In genomic region chr20:34377072-34377847, GRCh38 we compare ENCODE assay signal across 11 cellular contexts. TPM values are rescaled to one million over a fixed set of nuclear protein-coding genes. Genes with fewer than 3 reads are reported as not detected.
A peak's percentile ranks its signal among the peaks of the same experiment; 100 is the strongest.
DNase-seq lines count a peak whose midpoint lies in the region; ATAC-seq, FAIRE-seq and TF ChIP-seq lines count a peak whose summit lies in the region.
"Had no signal": no experiment of that assay in that cellular context is flagged by ENCODE, and none has a peak within 500 bp of the region (broad histone marks: within the 10 kb centered on the region; RNA-seq: fewer than 3 reads in every experiment).

No MANE protein-coding gene starts in this region.

- peaks cover 0 to 3% (median 2%) of the 10 kb centered on the region in 3 donors for H3K27me3 Mint-ChIP-seq in immature natural killer cell (ENCODE audit: low read depth in 3 of 3)

- no peaks in the 10 kb centered on the region for H3K4me1 ChIP-seq in mesendoderm (ENCODE audit: control insufficient read depth, low read depth, low read length)

- no peak for TF ChIP-seq CTCF in GM13977 (IDR thresholded peaks at IDR 0.05; ENCODE audit: extremely low read depth, insufficient read depth, missing control alignments)

- H4K5ac ChIP-seq in mesendoderm (ENCODE audit: low read length): no peak overlapping the region

- FAIRE-seq in HTR-8/SVneo (lab: Jason Lieb, UNC): no peak

- H2BK15ac ChIP-seq in mesendoderm (replicated peaks; ENCODE audit: low read depth): no peak overlapping the region

- H3K36me3 Mint-ChIP-seq in immature natural killer cell: peaks cover 3 to 6% (median 4%) of the 10 kb centered on the region in 3 donors

- H3K4ac ChIP-seq in mesendoderm (ENCODE audit: low read depth, low read length): no peak overlapping the region

- H3K4me3 Mint-ChIP-seq in immature natural killer cell: peak overlapping the region; percentile 56 to 78 (median 65)

- H2BK5ac ChIP-seq in mesendoderm (ENCODE audit: low read length): no peak overlapping the region

- H3K36me3 ChIP-seq in mesendoderm (ENCODE audit: control insufficient read depth, insufficient read depth, low read length): peaks cover 3% of the 10 kb centered on the region
- H3K36me3 ChIP-seq: prostate gland had no signal

- peaks cover 26% of the 10 kb centered on the region for H3K79me2 ChIP-seq in mesendoderm (ENCODE audit: control insufficient read depth, insufficient read depth, low read length)

- no peak overlapping the region for H3K4me3 ChIP-seq in mesendoderm (ENCODE audit: low read length)
- H3K4me3 ChIP-seq: prostate gland had no signal

- no peak overlapping the region for H3K27ac ChIP-seq in mesendoderm (ENCODE audit: low read depth, low read length)
- H3K27ac ChIP-seq: prostate gland had no signal

- H3K27ac Mint-ChIP-seq in immature natural killer cell: peak overlapping the region; percentile 66 to 90 (median 86)

- no peak overlapping the region for H4K8ac ChIP-seq in mesendoderm (ENCODE audit: low read depth, low read length)

- in situ Hi-C loops in GM13977 (cut with MboI; ENCODE audit: low pct_unique_long_range_greater_than_20kb, low sequenced_read_pairs, unreplicated experiment): no loop called here

- H3K27me3 ChIP-seq in mesendoderm (ENCODE audit: insufficient read depth, low read length, poor library complexity): no peaks in the 10 kb centered on the region

- no peak overlapping the region for H3K23ac ChIP-seq in mesendoderm (ENCODE audit: low read length)

- peak; percentile 58 for DNase-seq in GM13977 (ENCODE audit: low spot score)
- peak in 1 of 3 donors; percentile 28 for DNase-seq in immature natural killer cell
- no peak for DNase-seq in mesendoderm
- no peak for DNase-seq in DMS53 (lab: John Stamatoyannopoulos, UW)
- DNase-seq in HTR-8/SVneo (ENCODE audit: insufficient read length, low spot score): no peak
- no peak for DNase-seq in NCI-H1105 treated with DMSO at 0.1 percent for 48 hours (lab: John Stamatoyannopoulos, UW)
- DNase-seq: NCI-H1417, SHP77 treated with DMSO at 0.1 percent for 48 hours had no signal

- H3K18ac ChIP-seq in mesendoderm (ENCODE audit: low read length): no peak overlapping the region

- H3K4me2 ChIP-seq in mesendoderm (ENCODE audit: low read length): no peak overlapping the region

- no peak overlapping the region for H3K56ac ChIP-seq in mesendoderm (ENCODE audit: low read length)

- H3K9me3 Mint-ChIP-seq in immature natural killer cell: no peaks in the 10 kb centered on the region

- H3K79me1 ChIP-seq in mesendoderm (ENCODE audit: low read length): peaks cover 6% of the 10 kb centered on the region

- H3K9ac ChIP-seq in mesendoderm (ENCODE audit: low read length): no peak overlapping the region

- ATAC-seq in GM19463 (IDR thresholded peaks at IDR 0.05; ENCODE audit: unreplicated experiment) (peak; percentile 80), HG03108 (IDR thresholded peaks at IDR 0.05; ENCODE audit: unreplicated experiment) (peak; percentile 73)

- H2AK5ac ChIP-seq in mesendoderm (ENCODE audit: low read length): no peak overlapping the region

- no peak overlapping the region for H2BK120ac ChIP-seq in mesendoderm (ENCODE audit: low read depth, low read length)

- WGBS in mesendoderm (ENCODE audit: extremely low coverage, insufficient coverage, low lambda C conversion rate): no CpG with 5 or more reads among the region's 16 CpGs

- H3K4me1 Mint-ChIP-seq in immature natural killer cell: peaks cover 71 to 79% of the 10 kb centered on the region in 2 donors

RNA-seq across cellular contexts. Expression of gene ITCH, which starts 14.2 kb away (rescaled TPM):
- 10 to 100 TPM; 27.3 to 72.5 (median 35.7) TPM for polyA plus RNA-seq in immature natural killer cell
- 18.3 TPM for polyA plus RNA-seq in mesendoderm (2013, experiment 1 of 2)
- polyA plus RNA-seq in mesendoderm (2013, experiment 2 of 2): 18.5 TPM
